Comparison of ENCODE assay signal across 12 cellular contexts in genomic region chr16:69798466-69798865, GRCh38. TPM values are rescaled to one million over a fixed set of nuclear protein-coding genes. Genes with fewer than 3 reads are reported as not detected.
DNase-seq lines count a peak whose midpoint lies in the region; ATAC-seq and TF ChIP-seq lines count a peak whose summit lies in the region.
"Had no signal": no experiment of that assay in that cellular context is flagged by ENCODE, and none has a peak within 500 bp of the region (broad histone marks: within the 10 kb centered on the region; RNA-seq: fewer than 3 reads in every experiment).

No MANE protein-coding gene starts in this region.

- no peak overlapping the region for H3K4me3 Mint-ChIP-seq in neural crest cell
- no peak overlapping the region for H3K4me3 Mint-ChIP-seq in activated T-helper 1 cell treated with anti-CD3 and anti-CD28 coated beads, Interleukin-12 subunit alpha, Interleukin-12 subunit beta, Interleukin-2, Interleukin-4 antibody, amounts not matched to agents 30 ng/mL and 10 ng/mL and 1 ng/mL, durations not matched to agents 14 hours and 24 hours and 36 hours
- H3K4me3 Mint-ChIP-seq: activated B cell treated with CpG ODN at 0.5 μM for 24 hours had no signal

- H3K9me3 Mint-ChIP-seq in neural crest cell: no peaks in the 10 kb centered on the region
- no peaks in the 10 kb centered on the region for H3K9me3 Mint-ChIP-seq in activated T-helper 1 cell treated with anti-CD3 and anti-CD28 coated beads, Interleukin-12 subunit alpha, Interleukin-12 subunit beta, Interleukin-2, Interleukin-4 antibody, amounts not matched to agents 30 ng/mL and 10 ng/mL and 1 ng/mL, durations not matched to agents 14 hours and 24 hours and 36 hours
- H3K9me3 Mint-ChIP-seq: activated B cell treated with CpG ODN at 0.5 μM for 24 hours had no signal

- no peaks in the 10 kb centered on the region for H3F3A ChIP-seq in OCI-LY1 (ENCODE audit: insufficient read depth, low read length)

- DNase-seq in AG09319 (ENCODE audit: extremely low read depth, low read depth) (no peak), epithelial cell of esophagus (ENCODE audit: low read depth) (no peak), neural crest cell (ENCODE audit: low read depth, low spot score) (no peak), GM19238 (ENCODE audit: insufficient read length, low spot score) (no peak)
- no peak for DNase-seq in activated T-helper 1 cell treated with anti-CD3 and anti-CD28 coated beads, Interleukin-12 subunit alpha, Interleukin-12 subunit beta, Interleukin-2, Interleukin-4 antibody, amounts not matched to agents 30 ng/mL and 10 ng/mL and 1 ng/mL, durations not matched to agents 14 hours and 24 hours and 36 hours (ENCODE audit: low spot score)
- DNase-seq: activated B cell treated with CpG ODN at 0.5 μM for 24 hours; activated effector memory CD4-positive, alpha-beta T cell treated with anti-CD3 and anti-CD28 coated beads, Interleukin-2, amount 50 U/mL, for 16 hours; Calu3; RPMI8226 had no signal

- no peaks in the 10 kb centered on the region for H3K9me2 ChIP-seq in OCI-LY1 (ENCODE audit: low read depth, low read length)

- intact Hi-C loops in activated T-helper 1 cell treated with anti-CD3 and anti-CD28 coated beads, Interleukin-12 subunit alpha, Interleukin-12 subunit beta, Interleukin-2, Interleukin-4 antibody, amounts not matched to agents 30 ng/mL and 10 ng/mL and 1 ng/mL, durations not matched to agents 14 hours and 24 hours and 36 hours (cut with micrococcal nuclease): no loop called here

- H3K4me1 ChIP-seq in OCI-LY1 (ENCODE audit: insufficient read depth, low read length, severe bottlenecking): peaks cover 8% of the 10 kb centered on the region

- no peaks in the 10 kb centered on the region for H3K9me3 ChIP-seq in OCI-LY1 (ENCODE audit: low read length)

- no peaks in the 10 kb centered on the region for H4K20me1 ChIP-seq in OCI-LY1 (ENCODE audit: insufficient read depth, low read length)

- peaks cover 18% of the 10 kb centered on the region for H3K36me3 ChIP-seq in OCI-LY1 (ENCODE audit: insufficient read depth, low read length)

- peak; percentile 60 for TF ChIP-seq CTCF in AG09319 (IDR thresholded peaks at IDR 0.05; ENCODE audit: low read depth, low read length)
- 0 out of 2 replicates have a peak, but pooled peaks have one; percentile 13 for TF ChIP-seq CTCF in OCI-LY1 (IDR thresholded peaks at IDR 0.05; ENCODE audit: low read length)
- peak; percentile 7 for TF ChIP-seq CTCF in epithelial cell of esophagus (IDR thresholded peaks at IDR 0.05; ENCODE audit: insufficient read depth, low read depth, low read length, missing control alignments)
- TF ChIP-seq CTCF in neural crest cell (conservative IDR thresholded peaks at IDR 0.05): peak; percentile 46

- no peak overlapping the region for H2AFZ ChIP-seq in OCI-LY1 (ENCODE audit: low read length)

- H3K27ac ChIP-seq in OCI-LY1 (ENCODE audit: low read depth, low read length, poor library complexity, severe bottlenecking): no peak overlapping the region

- H3K79me2 ChIP-seq in OCI-LY1 (ENCODE audit: insufficient read depth, low read length): no peaks in the 10 kb centered on the region

- H3K36me3 Mint-ChIP-seq in neural crest cell (ENCODE audit: low read depth): no peaks in the 10 kb centered on the region
- H3K36me3 Mint-ChIP-seq in activated T-helper 1 cell treated with anti-CD3 and anti-CD28 coated beads, Interleukin-12 subunit alpha, Interleukin-12 subunit beta, Interleukin-2, Interleukin-4 antibody, amounts not matched to agents 30 ng/mL and 10 ng/mL and 1 ng/mL, durations not matched to agents 14 hours and 24 hours and 36 hours (ENCODE audit: low read depth): peaks cover 11% of the 10 kb centered on the region

- peaks cover 26% of the 10 kb centered on the region for H3K4me1 Mint-ChIP-seq in neural crest cell
- H3K4me1 Mint-ChIP-seq in activated T-helper 1 cell treated with anti-CD3 and anti-CD28 coated beads, Interleukin-12 subunit alpha, Interleukin-12 subunit beta, Interleukin-2, Interleukin-4 antibody, amounts not matched to agents 30 ng/mL and 10 ng/mL and 1 ng/mL, durations not matched to agents 14 hours and 24 hours and 36 hours (ENCODE audit: low read depth): no peaks in the 10 kb centered on the region

- no peak overlapping the region for H3K9ac ChIP-seq in OCI-LY1 (ENCODE audit: low read length)

- no peak overlapping the region for H3K4me2 ChIP-seq in OCI-LY1 (ENCODE audit: low read length)

- no peaks in the 10 kb centered on the region for H3K27me3 ChIP-seq in OCI-LY1 (ENCODE audit: insufficient read depth, low read length)

- no peak overlapping the region for H3K27ac Mint-ChIP-seq in neural crest cell (ENCODE audit: unreplicated experiment)
- H3K27ac Mint-ChIP-seq in activated T-helper 1 cell treated with anti-CD3 and anti-CD28 coated beads, Interleukin-12 subunit alpha, Interleukin-12 subunit beta, Interleukin-2, Interleukin-4 antibody, amounts not matched to agents 30 ng/mL and 10 ng/mL and 1 ng/mL, durations not matched to agents 14 hours and 24 hours and 36 hours: no peak overlapping the region
- H3K27ac Mint-ChIP-seq: activated B cell treated with CpG ODN at 0.5 μM for 24 hours had no signal

- H3K27me3 Mint-ChIP-seq in neural crest cell (ENCODE audit: low read depth): no peaks in the 10 kb centered on the region
- H3K27me3 Mint-ChIP-seq in activated T-helper 1 cell treated with anti-CD3 and anti-CD28 coated beads, Interleukin-12 subunit alpha, Interleukin-12 subunit beta, Interleukin-2, Interleukin-4 antibody, amounts not matched to agents 30 ng/mL and 10 ng/mL and 1 ng/mL, durations not matched to agents 14 hours and 24 hours and 36 hours (ENCODE audit: insufficient read depth): no peaks in the 10 kb centered on the region
- H3K27me3 Mint-ChIP-seq: activated B cell treated with CpG ODN at 0.5 μM for 24 hours had no signal

- ATAC-seq in HG03571 (IDR thresholded peaks at IDR 0.05; ENCODE audit: unreplicated experiment) (no peak), GM21825 (IDR thresholded peaks at IDR 0.05; ENCODE audit: unreplicated experiment) (no peak)

- no peak overlapping the region for H3K4me3 ChIP-seq in OCI-LY1 (ENCODE audit: low read depth, low read length, poor library complexity, severe bottlenecking)
- H3K4me3 ChIP-seq in epithelial cell of esophagus (ENCODE audit: low read length): no peak overlapping the region

RNA-seq across cellular contexts. Expression of gene WWP2, which starts 36.3 kb away (rescaled TPM):
- total RNA-seq in neural crest cell: 48.7 and 55.1 TPM in 2 replicates
- 53.8 and 58.3 TPM in 2 replicates for total RNA-seq in activated T-helper 1 cell treated with anti-CD3 and anti-CD28 coated beads, Interleukin-12 subunit alpha, Interleukin-12 subunit beta, Interleukin-2, Interleukin-4 antibody, amounts not matched to agents 30 ng/mL and 10 ng/mL and 1 ng/mL, durations not matched to agents 14 hours and 24 hours and 36 hours

RNA-seq across cellular contexts. Expression of gene NOB1, which starts 43.7 kb away (rescaled TPM):
- total RNA-seq in neural crest cell: 60.1 and 62.3 TPM in 2 replicates
- total RNA-seq in activated T-helper 1 cell treated with anti-CD3 and anti-CD28 coated beads, Interleukin-12 subunit alpha, Interleukin-12 subunit beta, Interleukin-2, Interleukin-4 antibody, amounts not matched to agents 30 ng/mL and 10 ng/mL and 1 ng/mL, durations not matched to agents 14 hours and 24 hours and 36 hours: 132 and 133 TPM in 2 replicates

Comparison
In these comparisons a context has a peak if more than half of its experiments do, and no peak if none do; other contexts are left out.
1. CTCF ChIP-seq: peak in every context shown above with its lines; median percentile 60 in AG09319; 46 in neural crest cell; 13 in OCI-LY1; 7 in epithelial cell of esophagus.